ENCODE assay signal across 22 cellular contexts in the genomic region with DNA sequence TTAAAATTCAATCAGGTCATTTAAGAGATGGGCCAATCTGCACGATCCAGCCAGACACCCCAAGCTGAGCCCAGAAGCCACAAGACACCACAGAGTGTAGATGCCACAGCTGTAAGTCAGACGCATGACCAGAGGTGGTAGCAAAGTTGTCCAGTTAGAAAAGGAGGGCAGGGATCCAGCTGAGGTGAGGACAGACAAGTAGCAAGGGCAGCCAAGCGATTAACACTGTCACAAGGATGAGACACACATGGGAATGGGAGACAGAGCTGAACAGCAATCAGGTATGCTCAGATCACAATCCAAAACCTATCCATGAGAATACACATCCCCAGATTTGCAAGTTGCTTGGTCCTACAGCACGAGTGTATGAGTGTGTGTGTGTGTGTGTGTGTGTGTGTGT.
DNase-seq lines count a peak whose midpoint lies in the region; ATAC-seq and TF ChIP-seq lines count a peak whose summit lies in the region.
"Had no signal": no experiment of that assay in that cellular context is flagged by ENCODE, and none has a peak within 500 bp of the region (broad histone marks: within the 10 kb centered on the region; RNA-seq: fewer than 3 reads in every experiment).

No MANE protein-coding gene starts in this region.

- H2AK5ac ChIP-seq in mesendoderm (ENCODE audit: low read length), result no peak overlapping the region

- H3K9me3 Mint-ChIP-seq in activated naive CD4-positive, alpha-beta T cell treated with anti-CD3 and anti-CD28 coated beads, Interleukin-2, amount 50 U/mL, for 72 hours, result no peaks in the 10 kb centered on the region
- H3K9me3 Mint-ChIP-seq: activated T-helper 1 cell treated with anti-CD3 and anti-CD28 coated beads, Interleukin-12 subunit alpha, Interleukin-12 subunit beta, Interleukin-2, Interleukin-4 antibody, amounts not matched to agents 30 ng/mL and 10 ng/mL and 1 ng/mL, durations not matched to agents 14 hours and 24 hours and 36 hours; naive B cell had no signal

- H3K4me3 ChIP-seq in choroid plexus epithelial cell (ENCODE audit: low read depth, low read length) (no peak overlapping the region), mesendoderm (ENCODE audit: low read length) (no peak overlapping the region), Peyer's patch (no peak overlapping the region)
- H3K4me3 ChIP-seq: left lung, stomach, vagina had no signal

- H3K36me3 ChIP-seq in mesendoderm (ENCODE audit: control insufficient read depth, insufficient read depth, low read length) (no peaks in the 10 kb centered on the region), Peyer's patch (no peaks in the 10 kb centered on the region)
- H3K36me3 ChIP-seq: left lung, stomach, vagina had no signal

- no peak for ATAC-seq in HG03432 (IDR thresholded peaks at IDR 0.05; ENCODE audit: unreplicated experiment)
- ATAC-seq in activated naive CD4-positive, alpha-beta T cell treated with anti-CD3 and anti-CD28 coated beads, Interleukin-2, amount 50 U/mL, for 72 hours, result no peak

- no peaks in the 10 kb centered on the region for H3K9me3 ChIP-seq in Peyer's patch
- H3K9me3 ChIP-seq: left lung, stomach, vagina had no signal

- no peaks in the 10 kb centered on the region for H3K36me3 Mint-ChIP-seq in activated naive CD4-positive, alpha-beta T cell treated with anti-CD3 and anti-CD28 coated beads, Interleukin-2, amount 50 U/mL, for 72 hours
- H3K36me3 Mint-ChIP-seq: naive B cell had no signal

- H3K79me2 ChIP-seq in mesendoderm (ENCODE audit: control insufficient read depth, insufficient read depth, low read length), result no peaks in the 10 kb centered on the region

- H3K23ac ChIP-seq in mesendoderm (ENCODE audit: low read length), result no peak overlapping the region

- no peak overlapping the region for H4K8ac ChIP-seq in mesendoderm (ENCODE audit: low read depth, low read length)

- H2BK120ac ChIP-seq in mesendoderm (ENCODE audit: low read depth, low read length), result no peak overlapping the region

- peaks cover 4% of the 10 kb centered on the region for H3K4me1 ChIP-seq in mesendoderm (ENCODE audit: control insufficient read depth, low read depth, low read length)
- no peaks in the 10 kb centered on the region for H3K4me1 ChIP-seq in Peyer's patch
- H3K4me1 ChIP-seq: left lung, stomach, vagina had no signal

- H3K18ac ChIP-seq in mesendoderm (ENCODE audit: low read length), result no peak overlapping the region

- H3K56ac ChIP-seq in mesendoderm (ENCODE audit: low read length), result peak overlapping the region; percentile 34

- H3K4ac ChIP-seq in mesendoderm (ENCODE audit: low read depth, low read length), result no peak overlapping the region

- no peak overlapping the region for H3K4me2 ChIP-seq in mesendoderm (ENCODE audit: low read length)

- no peak overlapping the region for H3K27ac ChIP-seq in mesendoderm (ENCODE audit: low read depth, low read length)
- no peak overlapping the region for H3K27ac ChIP-seq in Peyer's patch
- H3K27ac ChIP-seq: left lung, stomach, vagina had no signal

- no peak overlapping the region for H2BK15ac ChIP-seq in mesendoderm (replicated peaks; ENCODE audit: low read depth)

- POLR2A ChIA-PET in GM10248 (lab: Yijun Ruan, JAX), result no interaction called here

- no CpG with 5 or more reads among the region's 4 CpGs for WGBS in mesendoderm (ENCODE audit: extremely low coverage, insufficient coverage, low lambda C conversion rate)

- TF ChIP-seq CTCF in choroid plexus epithelial cell (conservative IDR thresholded peaks at IDR 0.05; ENCODE audit: low read depth, low read length) (no peak), GM10248 (IDR thresholded peaks at IDR 0.05; ENCODE audit: control extremely low read depth, extremely low read depth, low read depth, missing control alignments) (no peak), Peyer's patch (IDR thresholded peaks at IDR 0.05) (no peak)

- peak; percentile 58 for DNase-seq in EH (ENCODE audit: low read depth)
- peak; percentile 80 for DNase-seq in LHCN-M2 (ENCODE audit: low read depth)
- DNase-seq in choroid plexus epithelial cell (ENCODE audit: low read depth), result peak; percentile 69
- peak; percentile 79 for DNase-seq in mesendoderm
- no peak for DNase-seq in activated naive CD4-positive, alpha-beta T cell treated with anti-CD3 and anti-CD28 coated beads, Interleukin-2, amount 50 U/mL, for 72 hours (ENCODE audit: low spot score in 2 of 2)
- DNase-seq in GM10248 (ENCODE audit: extremely low spot score), result no peak
- no peak for DNase-seq in Peyer's patch
- DNase-seq: activated CD4-positive, alpha-beta T cell treated with anti-CD3 and anti-CD28 coated beads, Interleukin-2, amount 50 U/mL, for 48 hours; aorta; Calu3; hypothalamus; KBM-7; left lung; naive B cell; NCI-H2171 treated with DMSO at 0.1 percent for 48 hours; posterior cingulate gyrus; SIG-M5; stomach; T1000 had no signal

- no peak overlapping the region for H3K27ac Mint-ChIP-seq in activated naive CD4-positive, alpha-beta T cell treated with anti-CD3 and anti-CD28 coated beads, Interleukin-2, amount 50 U/mL, for 72 hours
- H3K27ac Mint-ChIP-seq: activated T-helper 1 cell treated with anti-CD3 and anti-CD28 coated beads, Interleukin-12 subunit alpha, Interleukin-12 subunit beta, Interleukin-2, Interleukin-4 antibody, amounts not matched to agents 30 ng/mL and 10 ng/mL and 1 ng/mL, durations not matched to agents 14 hours and 24 hours and 36 hours had no signal

- peak overlapping the region; percentile 55 for H2BK5ac ChIP-seq in mesendoderm (ENCODE audit: low read length)

- H3K79me1 ChIP-seq in mesendoderm (ENCODE audit: low read length), result no peaks in the 10 kb centered on the region

- no peak for TF ChIP-seq POLR2A in Peyer's patch (IDR thresholded peaks at IDR 0.05)

- no peak overlapping the region for H4K5ac ChIP-seq in mesendoderm (ENCODE audit: low read length)

- CTCF ChIA-PET in GM10248 (lab: Yijun Ruan, JAX), result interaction anchor here (1.1 to 3.0 kb wide), 4 partner anchors 12 to 246 kb away, joined by 3 to 9 read pairs (median 6); a partner anchor contains a TSS

- H3K9ac ChIP-seq in mesendoderm (ENCODE audit: low read length), result no peak overlapping the region

- H3K27me3 ChIP-seq in mesendoderm (ENCODE audit: insufficient read depth, low read length, poor library complexity) (no peaks in the 10 kb centered on the region), Peyer's patch (no peaks in the 10 kb centered on the region)
- H3K27me3 ChIP-seq: left lung, stomach, vagina had no signal

Comparison
In these comparisons a context has a peak if more than half of its experiments do, and no peak if none do; other contexts are left out.
1. DNase-seq: peak in EH (single experiment), LHCN-M2 (single experiment), choroid plexus epithelial cell (single experiment) and mesendoderm (single experiment); none in activated naive CD4-positive, alpha-beta T cell treated with anti-CD3 and anti-CD28 coated beads, Interleukin-2, amount 50 U/mL, for 72 hours (0 of 2), GM10248 (single experiment) and Peyer's patch (0 of 3).